Comparison of ENCODE assay signal across 22 cellular contexts in genomic region chr13:103469771-103470170, GRCh38.
DNase-seq lines count a peak whose midpoint lies in the region; TF ChIP-seq lines count a peak whose summit lies in the region.
"Had no signal": no experiment of that assay in that cellular context is flagged by ENCODE, and none has a peak within 500 bp of the region (broad histone marks: within the 10 kb centered on the region; RNA-seq: fewer than 3 reads in every experiment).

No MANE protein-coding gene starts in this region.

- no peak overlapping the region for H3K4me3 ChIP-seq in HEK293 (ENCODE audit: low read depth, low read length)
- H3K4me3 ChIP-seq in epithelial cell of esophagus (ENCODE audit: low read length) = no peak overlapping the region
- H3K4me3 ChIP-seq: BLaER1 treated with 17β-estradiol and CSF1 and Interleukin-3, amounts not matched to agents 10 nM and 100 nM; GM12878 had no signal

- peak; percentile 34 for DNase-seq in HT-29 (ENCODE audit: low spot score)
- peak; percentile 10 for DNase-seq in epithelial cell of esophagus (ENCODE audit: low read depth)
- peak; percentile 15 for DNase-seq in renal cortical epithelial cell (ENCODE audit: low read depth)
- DNase-seq in dedifferentiated amniotic fluid mesenchymal stem cell (ENCODE audit: extremely low spot score) = no peak
- no peak for DNase-seq in OCI-M2 (lab: John Stamatoyannopoulos, UW; ENCODE audit: unreplicated experiment)
- no peak for DNase-seq in AG08396 (ENCODE audit: low spot score)
- DNase-seq: 8988T; ACHN; AML-193; Caco-2; Calu3; CD4-positive, alpha-beta T cell; CD8-positive, alpha-beta T cell; DMS53; DMS79; DND-41; EL; GDM1 had no signal

- no peak for TF ChIP-seq CTCF in HEK293 (tag by site-specific recombination; IDR thresholded peaks at IDR 0.05)
- TF ChIP-seq CTCF in epithelial cell of esophagus (IDR thresholded peaks at IDR 0.05; ENCODE audit: insufficient read depth, low read depth, low read length, missing control alignments) = no peak

- CTCF ChIA-PET in HEK293 (lab: Yijun Ruan, JAX) = interaction anchor here (0.5 to 0.6 kb wide), 2 partner anchors 200 to 557 kb away, joined by 3 to 4 read pairs; no protein-coding TSS in a partner anchor

- no peak overlapping the region for H3K27ac ChIP-seq in HEK293 (ENCODE audit: extremely low read depth, low read depth, low read length)
- H3K27ac ChIP-seq: BLaER1 treated with 17β-estradiol and CSF1 and Interleukin-3, amounts not matched to agents 10 nM and 100 nM; C4-2B had no signal

- no peaks in the 10 kb centered on the region for H3K9me3 ChIP-seq in HEK293 (ENCODE audit: control insufficient read depth, insufficient read depth, low read depth, low read length)
- H3K9me3 ChIP-seq: Caco-2 had no signal

- no peaks in the 10 kb centered on the region for H3K36me3 ChIP-seq in HEK293 (ENCODE audit: control insufficient read depth in 2 of 2, insufficient read depth in 1 of 2, low read length in 2 of 2)
- H3K36me3 ChIP-seq: BLaER1 treated with 17β-estradiol and CSF1 and Interleukin-3, amounts not matched to agents 10 nM and 100 nM had no signal

- no peaks in the 10 kb centered on the region for H3K4me1 ChIP-seq in HEK293 (ENCODE audit: control insufficient read depth, insufficient read depth, low read length)
- H3K4me1 ChIP-seq: BLaER1 treated with 17β-estradiol and CSF1 and Interleukin-3, amounts not matched to agents 10 nM and 100 nM had no signal

- POLR2A ChIA-PET in HEK293 (lab: Yijun Ruan, JAX) = no interaction called here

TF ChIP-seq in HEK293, 187 proteins besides CTCF, POLR2A, EP300 and RAD21:
- no peak for TF ChIP-seq MEIS1 (CRISPR knock-in tag; IDR thresholded peaks at IDR 0.05; ENCODE audit: borderline replicate concordance)
- peak; percentile 38; the same call in 1 of the 2 replicates for TF ChIP-seq SCRT2 (tag by site-specific recombination; IDR thresholded peaks at IDR 0.05)

Comparison
In these comparisons a context has a peak if more than half of its experiments do, and no peak if none do; other contexts are left out.
1. DNase-seq: peak in HT-29 (single experiment), epithelial cell of esophagus (single experiment) and renal cortical epithelial cell (single experiment); none in dedifferentiated amniotic fluid mesenchymal stem cell (single experiment), OCI-M2 (single experiment) and AG08396 (single experiment).